7 cellular contexts compared by ENCODE assay signal in genomic region chr11:76733906-76734305, GRCh38. TPM values are rescaled to one million over a fixed set of nuclear protein-coding genes. Genes with fewer than 3 reads are reported as not detected.
DNase-seq lines count a peak whose midpoint lies in the region; TF ChIP-seq lines count a peak whose summit lies in the region.
"Not testable (repeated sequence)": the region's sequence is repeated elsewhere in the genome, so short reads cannot be mapped to it uniquely, and the experiment has no call there.

No MANE protein-coding gene starts in this region.

- not testable (repeated sequence) for H3K4me1 ChIP-seq in hepatocyte (ENCODE audit: insufficient read depth)

- H2AFZ ChIP-seq in hepatocyte: not testable (repeated sequence)

- TF ChIP-seq CTCF in GM10248 (IDR thresholded peaks at IDR 0.05; ENCODE audit: control extremely low read depth, extremely low read depth, low read depth, missing control alignments): peak; percentile 83
- peak; percentile 52 for TF ChIP-seq CTCF in hepatocyte (IDR thresholded peaks at IDR 0.05; ENCODE audit: poor library complexity)
- TF ChIP-seq CTCF in progenitor cell of endocrine pancreas (IDR thresholded peaks at IDR 0.05; ENCODE audit: unreplicated experiment): peak; percentile 49

- peaks cover 34% of the 10 kb centered on the region for H3K27me3 Mint-ChIP-seq in progenitor cell of endocrine pancreas

- not testable (repeated sequence) for H3K9me3 Mint-ChIP-seq in progenitor cell of endocrine pancreas (ENCODE audit: low read depth)

- H3K4me3 Mint-ChIP-seq in progenitor cell of endocrine pancreas (ENCODE audit: low read depth): not testable (repeated sequence)

- not testable (repeated sequence) for H3K9me2 ChIP-seq in hepatocyte (replicated peaks; ENCODE audit: insufficient read depth)

- not testable (repeated sequence) for H3K4me1 Mint-ChIP-seq in progenitor cell of endocrine pancreas (ENCODE audit: low read depth)

- WGBS in hepatocyte (ENCODE audit: low lambda C conversion rate, missing lambda C conversion rate): 3% methylated on average over 2 of the region's 3 CpGs

- H3K79me2 ChIP-seq in hepatocyte: not testable (repeated sequence)

- H3K36me3 Mint-ChIP-seq in progenitor cell of endocrine pancreas (ENCODE audit: insufficient read depth): not testable (repeated sequence)

- DNase-seq in GM10248 (ENCODE audit: extremely low spot score) (peak; percentile 57), M059J (ENCODE audit: low read depth) (peak; percentile 80), NOMO-1 (lab: John Stamatoyannopoulos, UW; ENCODE audit: unreplicated experiment in 2 of 2) (peak; percentile 8 to 50), cerebellar nuclear complex (lab: John Stamatoyannopoulos, UW) (peak; percentile 68 to 82), hepatocyte (ENCODE audit: low spot score) (peak; percentile 75)
- DNase-seq in activated CD4-positive, alpha-beta T cell treated with anti-CD3 and anti-CD28 coated beads for 48 hours: peak; percentile 66
- not testable (repeated sequence) for DNase-seq in progenitor cell of endocrine pancreas (ENCODE audit: low spot score, unreplicated experiment)

- H3K36me3 ChIP-seq in hepatocyte (replicated peaks; ENCODE audit: insufficient read depth, low read depth): not testable (repeated sequence)

- H3K4me2 ChIP-seq in hepatocyte: not testable (repeated sequence)

- H3K27ac ChIP-seq in hepatocyte: not testable (repeated sequence)

- not testable (repeated sequence) for H3K27me3 ChIP-seq in hepatocyte

- not testable (repeated sequence) for H3K9me3 ChIP-seq in hepatocyte (ENCODE audit: low read depth)

- CTCF ChIA-PET in GM10248 (lab: Yijun Ruan, JAX): interaction anchor here (0.6 to 7.5 kb wide), 17 partner anchors 9 to 357 kb away, joined by 3 to 66 read pairs (median 6); no protein-coding TSS in a partner anchor

- H3K4me3 ChIP-seq in hepatocyte: not testable (repeated sequence)

- not testable (repeated sequence) for H3K27ac Mint-ChIP-seq in progenitor cell of endocrine pancreas

- POLR2A ChIA-PET in GM10248 (lab: Yijun Ruan, JAX): not testable (repeated sequence)

- not testable (repeated sequence) for H4K20me1 ChIP-seq in hepatocyte (ENCODE audit: insufficient read depth, poor library complexity, severe bottlenecking)

RNA-seq across cellular contexts. Expression of gene TSKU, which starts 49.2 kb away (rescaled TPM):
- total RNA-seq in M059J (2014; rRNA removed; shearing (Covaris generic)): 22.2 and 27.0 TPM in 2 replicates
- total RNA-seq in hepatocyte (61.9 and 62.9 TPM in 2 replicates), progenitor cell of endocrine pancreas (27.1 and 29.8 TPM in 2 replicates)
- 73.7 and 81.9 TPM in 2 replicates for polyA plus RNA-seq in hepatocyte
